In the genomic region with DNA sequence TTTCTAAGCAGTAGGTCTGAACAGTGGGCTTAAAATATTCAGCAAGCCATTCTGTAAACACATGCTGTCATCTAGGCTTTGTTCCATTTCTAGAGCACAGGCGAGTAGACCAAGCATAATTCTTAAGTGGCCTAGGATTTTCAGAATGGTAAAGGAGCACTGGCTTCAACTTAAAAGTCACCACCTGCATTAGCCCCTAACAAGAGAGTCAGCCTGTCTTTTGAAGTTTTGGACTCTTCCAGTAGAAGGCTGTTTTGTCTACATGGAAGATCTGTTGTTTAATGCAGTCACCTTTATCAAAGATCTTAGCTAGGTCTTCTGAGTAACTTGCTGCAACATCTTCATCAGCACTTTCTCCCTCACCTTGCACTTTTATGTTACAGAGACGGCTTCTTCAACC, we compare ENCODE assay signal across 1 cellular context.
TF ChIP-seq lines count a peak whose summit lies in the region.

No MANE protein-coding gene starts in this region.

TF ChIP-seq in GM23338, 12 proteins besides CTCF, POLR2A, EP300 and RAD21 (continued from another document):
- TF ChIP-seq, protein P1, sequence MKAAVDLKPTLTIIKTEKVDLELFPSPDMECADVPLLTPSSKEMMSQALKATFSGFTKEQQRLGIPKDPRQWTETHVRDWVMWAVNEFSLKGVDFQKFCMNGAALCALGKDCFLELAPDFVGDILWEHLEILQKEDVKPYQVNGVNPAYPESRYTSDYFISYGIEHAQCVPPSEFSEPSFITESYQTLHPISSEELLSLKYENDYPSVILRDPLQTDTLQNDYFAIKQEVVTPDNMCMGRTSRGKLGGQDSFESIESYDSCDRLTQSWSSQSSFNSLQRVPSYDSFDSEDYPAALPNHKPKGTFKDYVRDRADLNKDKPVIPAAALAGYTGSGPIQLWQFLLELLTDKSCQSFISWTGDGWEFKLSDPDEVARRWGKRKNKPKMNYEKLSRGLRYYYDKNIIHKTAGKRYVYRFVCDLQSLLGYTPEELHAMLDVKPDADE (IDR thresholded peaks at IDR 0.05) = no peak
- no peak for TF ChIP-seq ZNF331 (CRISPR knock-in tag; IDR thresholded peaks at IDR 0.05; ENCODE audit: low read depth)
- TF ChIP-seq, protein P2, sequence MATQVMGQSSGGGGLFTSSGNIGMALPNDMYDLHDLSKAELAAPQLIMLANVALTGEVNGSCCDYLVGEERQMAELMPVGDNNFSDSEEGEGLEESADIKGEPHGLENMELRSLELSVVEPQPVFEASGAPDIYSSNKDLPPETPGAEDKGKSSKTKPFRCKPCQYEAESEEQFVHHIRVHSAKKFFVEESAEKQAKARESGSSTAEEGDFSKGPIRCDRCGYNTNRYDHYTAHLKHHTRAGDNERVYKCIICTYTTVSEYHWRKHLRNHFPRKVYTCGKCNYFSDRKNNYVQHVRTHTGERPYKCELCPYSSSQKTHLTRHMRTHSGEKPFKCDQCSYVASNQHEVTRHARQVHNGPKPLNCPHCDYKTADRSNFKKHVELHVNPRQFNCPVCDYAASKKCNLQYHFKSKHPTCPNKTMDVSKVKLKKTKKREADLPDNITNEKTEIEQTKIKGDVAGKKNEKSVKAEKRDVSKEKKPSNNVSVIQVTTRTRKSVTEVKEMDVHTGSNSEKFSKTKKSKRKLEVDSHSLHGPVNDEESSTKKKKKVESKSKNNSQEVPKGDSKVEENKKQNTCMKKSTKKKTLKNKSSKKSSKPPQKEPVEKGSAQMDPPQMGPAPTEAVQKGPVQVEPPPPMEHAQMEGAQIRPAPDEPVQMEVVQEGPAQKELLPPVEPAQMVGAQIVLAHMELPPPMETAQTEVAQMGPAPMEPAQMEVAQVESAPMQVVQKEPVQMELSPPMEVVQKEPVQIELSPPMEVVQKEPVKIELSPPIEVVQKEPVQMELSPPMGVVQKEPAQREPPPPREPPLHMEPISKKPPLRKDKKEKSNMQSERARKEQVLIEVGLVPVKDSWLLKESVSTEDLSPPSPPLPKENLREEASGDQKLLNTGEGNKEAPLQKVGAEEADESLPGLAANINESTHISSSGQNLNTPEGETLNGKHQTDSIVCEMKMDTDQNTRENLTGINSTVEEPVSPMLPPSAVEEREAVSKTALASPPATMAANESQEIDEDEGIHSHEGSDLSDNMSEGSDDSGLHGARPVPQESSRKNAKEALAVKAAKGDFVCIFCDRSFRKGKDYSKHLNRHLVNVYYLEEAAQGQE (IDR thresholded peaks at IDR 0.05; ENCODE audit: unreplicated experiment) = no peak
- no peak for TF ChIP-seq STAT1 (IDR thresholded peaks at IDR 0.05; ENCODE audit: unreplicated experiment)
- TF ChIP-seq, protein P3, sequence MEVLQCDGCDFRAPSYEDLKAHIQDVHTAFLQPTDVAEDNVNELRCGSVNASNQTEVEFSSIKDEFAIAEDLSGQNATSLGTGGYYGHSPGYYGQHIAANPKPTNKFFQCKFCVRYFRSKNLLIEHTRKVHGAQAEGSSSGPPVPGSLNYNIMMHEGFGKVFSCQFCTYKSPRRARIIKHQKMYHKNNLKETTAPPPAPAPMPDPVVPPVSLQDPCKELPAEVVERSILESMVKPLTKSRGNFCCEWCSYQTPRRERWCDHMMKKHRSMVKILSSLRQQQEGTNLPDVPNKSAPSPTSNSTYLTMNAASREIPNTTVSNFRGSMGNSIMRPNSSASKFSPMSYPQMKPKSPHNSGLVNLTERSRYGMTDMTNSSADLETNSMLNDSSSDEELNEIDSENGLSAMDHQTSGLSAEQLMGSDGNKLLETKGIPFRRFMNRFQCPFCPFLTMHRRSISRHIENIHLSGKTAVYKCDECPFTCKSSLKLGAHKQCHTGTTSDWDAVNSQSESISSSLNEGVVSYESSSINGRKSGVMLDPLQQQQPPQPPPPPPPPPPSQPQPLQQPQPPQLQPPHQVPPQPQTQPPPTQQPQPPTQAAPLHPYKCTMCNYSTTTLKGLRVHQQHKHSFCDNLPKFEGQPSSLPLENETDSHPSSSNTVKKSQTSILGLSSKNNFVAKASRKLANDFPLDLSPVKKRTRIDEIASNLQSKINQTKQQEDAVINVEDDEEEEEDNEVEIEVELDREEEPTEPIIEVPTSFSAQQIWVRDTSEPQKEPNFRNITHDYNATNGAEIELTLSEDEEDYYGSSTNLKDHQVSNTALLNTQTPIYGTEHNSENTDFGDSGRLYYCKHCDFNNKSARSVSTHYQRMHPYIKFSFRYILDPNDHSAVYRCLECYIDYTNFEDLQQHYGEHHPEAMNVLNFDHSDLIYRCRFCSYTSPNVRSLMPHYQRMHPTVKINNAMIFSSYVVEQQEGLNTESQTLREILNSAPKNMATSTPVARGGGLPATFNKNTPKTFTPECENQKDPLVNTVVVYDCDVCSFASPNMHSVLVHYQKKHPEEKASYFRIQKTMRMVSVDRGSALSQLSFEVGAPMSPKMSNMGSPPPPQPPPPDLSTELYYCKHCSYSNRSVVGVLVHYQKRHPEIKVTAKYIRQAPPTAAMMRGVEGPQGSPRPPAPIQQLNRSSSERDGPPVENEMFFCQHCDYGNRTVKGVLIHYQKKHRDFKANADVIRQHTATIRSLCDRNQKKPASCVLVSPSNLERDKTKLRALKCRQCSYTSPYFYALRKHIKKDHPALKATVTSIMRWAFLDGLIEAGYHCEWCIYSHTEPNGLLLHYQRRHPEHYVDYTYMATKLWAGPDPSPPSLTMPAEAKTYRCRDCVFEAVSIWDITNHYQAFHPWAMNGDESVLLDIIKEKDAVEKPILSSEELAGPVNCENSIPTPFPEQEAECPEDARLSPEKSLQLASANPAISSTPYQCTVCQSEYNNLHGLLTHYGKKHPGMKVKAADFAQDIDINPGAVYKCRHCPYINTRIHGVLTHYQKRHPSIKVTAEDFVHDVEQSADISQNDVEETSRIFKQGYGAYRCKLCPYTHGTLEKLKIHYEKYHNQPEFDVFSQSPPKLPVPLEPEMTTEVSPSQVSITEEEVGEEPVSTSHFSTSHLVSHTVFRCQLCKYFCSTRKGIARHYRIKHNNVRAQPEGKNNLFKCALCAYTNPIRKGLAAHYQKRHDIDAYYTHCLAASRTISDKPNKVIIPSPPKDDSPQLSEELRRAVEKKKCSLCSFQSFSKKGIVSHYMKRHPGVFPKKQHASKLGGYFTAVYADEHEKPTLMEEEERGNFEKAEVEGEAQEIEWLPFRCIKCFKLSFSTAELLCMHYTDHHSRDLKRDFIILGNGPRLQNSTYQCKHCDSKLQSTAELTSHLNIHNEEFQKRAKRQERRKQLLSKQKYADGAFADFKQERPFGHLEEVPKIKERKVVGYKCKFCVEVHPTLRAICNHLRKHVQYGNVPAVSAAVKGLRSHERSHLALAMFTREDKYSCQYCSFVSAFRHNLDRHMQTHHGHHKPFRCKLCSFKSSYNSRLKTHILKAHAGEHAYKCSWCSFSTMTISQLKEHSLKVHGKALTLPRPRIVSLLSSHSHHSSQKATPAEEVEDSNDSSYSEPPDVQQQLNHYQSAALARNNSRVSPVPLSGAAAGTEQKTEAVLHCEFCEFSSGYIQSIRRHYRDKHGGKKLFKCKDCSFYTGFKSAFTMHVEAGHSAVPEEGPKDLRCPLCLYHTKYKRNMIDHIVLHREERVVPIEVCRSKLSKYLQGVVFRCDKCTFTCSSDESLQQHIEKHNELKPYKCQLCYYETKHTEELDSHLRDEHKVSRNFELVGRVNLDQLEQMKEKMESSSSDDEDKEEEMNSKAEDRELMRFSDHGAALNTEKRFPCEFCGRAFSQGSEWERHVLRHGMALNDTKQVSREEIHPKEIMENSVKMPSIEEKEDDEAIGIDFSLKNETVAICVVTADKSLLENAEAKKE (CRISPR knock-in tag; IDR thresholded peaks at IDR 0.05) = no peak
- TF ChIP-seq JUNB (IDR thresholded peaks at IDR 0.05; ENCODE audit: unreplicated experiment) = no peak
- no peak for TF ChIP-seq POLR2AphosphoS5 (IDR thresholded peaks at IDR 0.05; ENCODE audit: low read depth)
- TF ChIP-seq ZNF114 (CRISPR knock-in tag; IDR thresholded peaks at IDR 0.05) = no peak
- TF ChIP-seq EZH2 (IDR thresholded peaks at IDR 0.05; ENCODE audit: low read depth, unreplicated experiment) = no peak
- TF ChIP-seq CREB1 (CRISPR knock-in tag; IDR thresholded peaks at IDR 0.05; ENCODE audit: low read depth) = no peak
